11 cellular contexts compared by ENCODE assay signal in genomic region chr7:50448823-50449222, GRCh38. TPM values are rescaled to one million over a fixed set of nuclear protein-coding genes. Genes with fewer than 3 reads are reported as not detected.
A peak's percentile ranks its signal among the peaks of the same experiment; 100 is the strongest.
DNase-seq lines count a peak whose midpoint lies in the region; ATAC-seq, FAIRE-seq and TF ChIP-seq lines count a peak whose summit lies in the region.
"Had no signal": no experiment of that assay in that cellular context is flagged by ENCODE, and none has a peak within 500 bp of the region (broad histone marks: within the 10 kb centered on the region; RNA-seq: fewer than 3 reads in every experiment).

No MANE protein-coding gene starts in this region.

- TF ChIP-seq RAD21 in HCT116 (IDR thresholded peaks at IDR 0.05; ENCODE audit: low read depth): no peak

- RAD21 ChIA-PET in HCT116 (lab: Charles Lee; ENCODE audit: low non-redundant PET in 1 of 2, low total read pairs in 2 of 2, uncharacterized antibody in 2 of 2, unreplicated experiment in 2 of 2): no interaction called here

- no peak for ATAC-seq in HCT116
- ATAC-seq in natural killer cell treated with Interleukin-12 subunit alpha and Interleukin-12 subunit beta and Interleukin-15 and Interleukin-18, amount 100 ng/mL, for 72 hours: peak in 1 of 2 donors; percentile 10
- ATAC-seq in HG03025 (IDR thresholded peaks at IDR 0.05; ENCODE audit: low FRiP score, unreplicated experiment): no peak
- ATAC-seq in left cardiac atrium: no peak

- no peak overlapping the region for H3K27ac ChIP-seq in HCT116 (ENCODE audit: low read depth, low read length)
- no peak overlapping the region for H3K27ac ChIP-seq in OCI-LY1 (ENCODE audit: low read depth, low read length, poor library complexity, severe bottlenecking)
- H3K27ac ChIP-seq in substantia nigra (ENCODE audit: low read depth, low read length, poor library complexity, severe bottlenecking): no peak overlapping the region

- H3K4me3 ChIP-seq in HCT116 (replicated peaks in 1 of 2; ENCODE audit: low read depth in 1 of 2, low read length in 2 of 2) (peak overlapping the region in 1 of 2 experiments; percentile 75; a peak in 1 of 4 replicates), OCI-LY1 (ENCODE audit: low read depth, low read length, poor library complexity, severe bottlenecking) (peak overlapping the region; percentile 90)

- TF ChIP-seq CTCF in HCT116 (IDR thresholded peaks at IDR 0.05 in 2 of 3, conservative IDR thresholded peaks at IDR 0.05 in 1 of 3; ENCODE audit: borderline replicate concordance in 1 of 3, insufficient read depth in 1 of 3, low read depth in 2 of 3, low read length in 2 of 3): no peak
- TF ChIP-seq CTCF in OCI-LY1 (IDR thresholded peaks at IDR 0.05; ENCODE audit: low read length): no peak

- intact Hi-C loops in HCT116 (cut with micrococcal nuclease) (loop anchor here (5.0 to 10.0 kb wide), 2 partner anchors 83 to 926 kb away; no protein-coding TSS in a partner anchor), left cardiac atrium (cut with DNase I) (no loop called here)

- H3K9me3 ChIP-seq in HCT116 (ENCODE audit: control insufficient read depth in 1 of 2, insufficient read depth in 1 of 2, low read depth in 1 of 2, low read length in 2 of 2) (no peaks in the 10 kb centered on the region), OCI-LY1 (ENCODE audit: low read length) (no peaks in the 10 kb centered on the region)
- H3K9me3 ChIP-seq: testis had no signal

- peaks cover 7 to 8% of the 10 kb centered on the region in 2 donors for H3K27me3 Mint-ChIP-seq in natural killer cell treated with Interleukin-12 subunit alpha and Interleukin-12 subunit beta and Interleukin-15 and Interleukin-18, amount 100 ng/mL, for 72 hours

- H3K79me2 ChIP-seq in HCT116 (ENCODE audit: insufficient read depth, low read length) (no peaks in the 10 kb centered on the region), OCI-LY1 (ENCODE audit: insufficient read depth, low read length) (peaks cover 30% of the 10 kb centered on the region)

- H3K36me3 Mint-ChIP-seq in natural killer cell treated with Interleukin-12 subunit alpha and Interleukin-12 subunit beta and Interleukin-15 and Interleukin-18, amount 100 ng/mL, for 72 hours: peaks cover 19% of the 10 kb centered on the region

- no peaks in the 10 kb centered on the region; the same call in 1 of the 2 replicates for H3K27me3 ChIP-seq in HCT116 (ENCODE audit: insufficient read depth, low read length)
- no peaks in the 10 kb centered on the region for H3K27me3 ChIP-seq in OCI-LY1 (ENCODE audit: insufficient read depth, low read length)
- H3K27me3 ChIP-seq: testis had no signal

- H3K9me2 ChIP-seq in HCT116 (ENCODE audit: insufficient read depth): no peaks in the 10 kb centered on the region
- no peaks in the 10 kb centered on the region for H3K9me2 ChIP-seq in OCI-LY1 (ENCODE audit: low read depth, low read length)

- peaks cover 10 to 31% of the 10 kb centered on the region in 2 donors for H3K4me1 Mint-ChIP-seq in natural killer cell treated with Interleukin-12 subunit alpha and Interleukin-12 subunit beta and Interleukin-15 and Interleukin-18, amount 100 ng/mL, for 72 hours (ENCODE audit: low read depth in 2 of 2)

- no peak overlapping the region for H3K9ac ChIP-seq in HCT116 (ENCODE audit: low read length)
- H3K9ac ChIP-seq in OCI-LY1 (ENCODE audit: low read length): peak overlapping the region; percentile 96

- H3K4me2 ChIP-seq in HCT116 (ENCODE audit: low read length): peak overlapping the region; percentile 94; the same call in 1 of the 2 replicates
- peak overlapping the region; percentile 86 for H3K4me2 ChIP-seq in OCI-LY1 (ENCODE audit: low read length)

- H3K27ac Mint-ChIP-seq in natural killer cell treated with Interleukin-12 subunit alpha and Interleukin-12 subunit beta and Interleukin-15 and Interleukin-18, amount 100 ng/mL, for 72 hours: peak overlapping the region; percentile 32 to 49

- no peak for DNase-seq in GM18507 (ENCODE audit: extremely low spot score, insufficient read length, low read depth)
- no peak for DNase-seq in HCT116 (ENCODE audit: low read depth, low spot score)
- no peak for DNase-seq in natural killer cell treated with Interleukin-12 subunit alpha and Interleukin-12 subunit beta and Interleukin-15 and Interleukin-18, amount 100 ng/mL, for 72 hours (ENCODE audit: low spot score)
- no peak for DNase-seq in substantia nigra (lab: John Stamatoyannopoulos, UW)
- DNase-seq in effector CD8-positive, alpha-beta T cell (lab: John Stamatoyannopoulos, UW): no peak
- no peak for DNase-seq in left cardiac atrium
- DNase-seq: MV-4-11, testis had no signal

- H2AFZ ChIP-seq in HCT116 (ENCODE audit: low read depth, low read length, poor library complexity, severe bottlenecking): no peak overlapping the region
- H2AFZ ChIP-seq in OCI-LY1 (ENCODE audit: low read length): no peak overlapping the region

- BruUV-seq in HCT116 (replicated peaks; lab: Mats Ljungman, UMichigan): TSS peak; percentile 42

- H3F3A ChIP-seq in OCI-LY1 (ENCODE audit: insufficient read depth, low read length): no peaks in the 10 kb centered on the region

- FAIRE-seq in GM18507 (lab: Jason Lieb, UNC): peak; percentile 78
- FAIRE-seq: bronchial epithelial cell had no signal

- no peak for TF ChIP-seq POLR2A in HCT116 (IDR thresholded peaks at IDR 0.05; ENCODE audit: borderline replicate concordance, extremely low read depth, insufficient read depth, insufficient read length)

- CTCF ChIA-PET in HCT116 (lab: Charles Lee): no interaction called here

- peak overlapping the region; percentile 69 for H3K4me3 Mint-ChIP-seq in natural killer cell treated with Interleukin-12 subunit alpha and Interleukin-12 subunit beta and Interleukin-15 and Interleukin-18, amount 100 ng/mL, for 72 hours

- POLR2A ChIA-PET in HCT116 (lab: Charles Lee): no interaction called here

- H3K36me3 ChIP-seq in HCT116 (ENCODE audit: control insufficient read depth in 1 of 2, insufficient read depth in 2 of 2, low read length in 2 of 2): peaks cover 0 to 20% of the 10 kb centered on the region in 2 experiments; a peak in 2 of 4 replicates
- peaks cover 35% of the 10 kb centered on the region for H3K36me3 ChIP-seq in OCI-LY1 (ENCODE audit: insufficient read depth, low read length)

- no peaks in the 10 kb centered on the region for H3K9me3 Mint-ChIP-seq in natural killer cell treated with Interleukin-12 subunit alpha and Interleukin-12 subunit beta and Interleukin-15 and Interleukin-18, amount 100 ng/mL, for 72 hours

- H3K4me1 ChIP-seq in HCT116 (ENCODE audit: control insufficient read depth in 1 of 2, insufficient read depth in 2 of 2, low read length in 2 of 2) (peaks cover 33 to 43% of the 10 kb centered on the region in 2 experiments), OCI-LY1 (ENCODE audit: insufficient read depth, low read length, severe bottlenecking) (peaks cover 28% of the 10 kb centered on the region)

- peaks cover 17% of the 10 kb centered on the region; the same call in 1 of the 2 replicates for H4K20me1 ChIP-seq in HCT116 (ENCODE audit: insufficient read depth)
- H4K20me1 ChIP-seq in OCI-LY1 (ENCODE audit: insufficient read depth, low read length): no peaks in the 10 kb centered on the region

TF ChIP-seq in HCT116, 20 proteins besides CTCF, POLR2A, EP300 and RAD21:
- TF ChIP-seq MAX (IDR thresholded peaks at IDR 0.05) (no peak), SIN3A (IDR thresholded peaks at IDR 0.05; ENCODE audit: low read depth) (no peak), ELF1 (IDR thresholded peaks at IDR 0.05; ENCODE audit: borderline replicate concordance, low read depth) (no peak), TCF7L2 (IDR thresholded peaks at IDR 0.05; ENCODE audit: borderline replicate concordance, extremely low read depth, insufficient read depth, insufficient read length) (no peak), YY1 (IDR thresholded peaks at IDR 0.05; ENCODE audit: extremely low read depth, insufficient replicate concordance, low read depth, low read length) (no peak)

RNA-seq across cellular contexts. Expression of gene FIGNL1, which starts 1.3 kb away (rescaled TPM):
- 28.1 TPM for total RNA-seq in HCT116 (2021; ENCODE audit: unreplicated experiment)
- 10.4 and 15.8 TPM in 2 replicates for polyA plus RNA-seq in HCT116 (2012)
- 10 to 100 TPM; 28.7 to 41.1 TPM for total RNA-seq in natural killer cell treated with Interleukin-12 subunit alpha and Interleukin-12 subunit beta and Interleukin-15 and Interleukin-18, amount 100 ng/mL, for 72 hours
- 1 to 10 TPM; 4.6 to 6.1 TPM for total RNA-seq in left cardiac atrium
